Comparison of ENCODE assay signal across 1 cellular context in genomic region chr22:41946360-41947180, GRCh38.
TF ChIP-seq lines count a peak whose summit lies in the region.

A gene with protein sequence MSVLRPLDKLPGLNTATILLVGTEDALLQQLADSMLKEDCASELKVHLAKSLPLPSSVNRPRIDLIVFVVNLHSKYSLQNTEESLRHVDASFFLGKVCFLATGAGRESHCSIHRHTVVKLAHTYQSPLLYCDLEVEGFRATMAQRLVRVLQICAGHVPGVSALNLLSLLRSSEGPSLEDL (minus strand): TSS chr22:41947152. CDS start chr22:41947076, 76 bp downstream.

TF ChIP-seq in HepG2, 621 proteins besides CTCF, POLR2A, EP300 and RAD21 (continued from another document and continues in another):
- TF ChIP-seq, protein P1, sequence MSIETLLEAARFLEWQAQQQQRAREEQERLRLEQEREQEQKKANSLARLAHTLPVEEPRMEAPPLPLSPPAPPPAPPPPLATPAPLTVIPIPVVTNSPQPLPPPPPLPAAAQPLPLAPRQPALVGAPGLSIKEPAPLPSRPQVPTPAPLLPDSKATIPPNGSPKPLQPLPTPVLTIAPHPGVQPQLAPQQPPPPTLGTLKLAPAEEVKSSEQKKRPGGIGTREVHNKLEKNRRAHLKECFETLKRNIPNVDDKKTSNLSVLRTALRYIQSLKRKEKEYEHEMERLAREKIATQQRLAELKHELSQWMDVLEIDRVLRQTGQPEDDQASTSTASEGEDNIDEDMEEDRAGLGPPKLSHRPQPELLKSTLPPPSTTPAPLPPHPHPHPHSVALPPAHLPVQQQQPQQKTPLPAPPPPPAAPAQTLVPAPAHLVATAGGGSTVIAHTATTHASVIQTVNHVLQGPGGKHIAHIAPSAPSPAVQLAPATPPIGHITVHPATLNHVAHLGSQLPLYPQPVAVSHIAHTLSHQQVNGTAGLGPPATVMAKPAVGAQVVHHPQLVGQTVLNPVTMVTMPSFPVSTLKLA (IDR thresholded peaks at IDR 0.05): peak; percentile 76
- TF ChIP-seq ZNF567 (CRISPR knock-in tag; IDR thresholded peaks at IDR 0.05; ENCODE audit: borderline replicate concordance) (no peak), KLF16 (CRISPR knock-in tag; IDR thresholded peaks at IDR 0.05) (peak; percentile 31 to 36; a peak in 1 of 4 replicates), NR2F6 (IDR thresholded peaks at IDR 0.05) (no peak; the same call in 1 of the 2 replicates), NR2F6 (CRISPR knock-in tag; IDR thresholded peaks at IDR 0.05) (0 out of 2 replicates have a peak, but pooled peaks have one; percentile 10), LCORL (IDR thresholded peaks at IDR 0.05) (no peak), LCORL (CRISPR knock-in tag; IDR thresholded peaks at IDR 0.05) (peak; percentile 54; the same call in 1 of the 2 replicates), POGK (CRISPR knock-in tag; conservative IDR thresholded peaks at IDR 0.05) (peak; percentile 79), ZSCAN30 (CRISPR knock-in tag; IDR thresholded peaks at IDR 0.05) (no peak), ZBTB8A (CRISPR knock-in tag; IDR thresholded peaks at IDR 0.05; ENCODE audit: borderline replicate concordance, low read depth) (peak; percentile 93; the same call in 1 of the 2 replicates), ZBTB38 (CRISPR knock-in tag; IDR thresholded peaks at IDR 0.05) (no peak), SAP130 (CRISPR knock-in tag; IDR thresholded peaks at IDR 0.05; ENCODE audit: low read depth) (peak; percentile 99), TFE3 (CRISPR knock-in tag; IDR thresholded peaks at IDR 0.05) (peak; percentile 66; the same call in 1 of the 2 replicates), MBNL3 (CRISPR knock-in tag; conservative IDR thresholded peaks at IDR 0.05) (no peak), TOPORS (CRISPR knock-in tag; IDR thresholded peaks at IDR 0.05) (peak; percentile 52; the same call in 1 of the 2 replicates), THAP9 (CRISPR knock-in tag; IDR thresholded peaks at IDR 0.05; ENCODE audit: borderline replicate concordance) (peak; percentile 73; the same call in 1 of the 2 replicates), ZNF329 (CRISPR knock-in tag; IDR thresholded peaks at IDR 0.05; ENCODE audit: low read depth) (no peak), KLF11 (CRISPR knock-in tag; IDR thresholded peaks at IDR 0.05) (no peak; the same call in 1 of the 2 replicates), ZHX1 (CRISPR knock-in tag; IDR thresholded peaks at IDR 0.05; ENCODE audit: low read depth) (peak; percentile 83; the same call in 1 of the 2 replicates), ZNF274 (CRISPR knock-in tag; IDR thresholded peaks at IDR 0.05) (peak; percentile 47), ZNF761 (CRISPR knock-in tag; conservative IDR thresholded peaks at IDR 0.05) (peak; percentile 95), BATF2 (CRISPR knock-in tag; IDR thresholded peaks at IDR 0.05) (no peak; the same call in none of the 2 replicates), ZNF576 (CRISPR knock-in tag; IDR thresholded peaks at IDR 0.05) (no peak; the same call in 1 of the 2 replicates), ZNF788 (CRISPR knock-in tag; IDR thresholded peaks at IDR 0.05; ENCODE audit: borderline replicate concordance) (peak; percentile 84; the same call in 1 of the 2 replicates), ZNF558 (CRISPR knock-in tag; IDR thresholded peaks at IDR 0.05; ENCODE audit: borderline replicate concordance) (no peak; the same call in none of the 2 replicates), TFDP2 (CRISPR knock-in tag; IDR thresholded peaks at IDR 0.05) (peak; percentile 98), ZNF17 (CRISPR knock-in tag; IDR thresholded peaks at IDR 0.05) (no peak), CREB1 (IDR thresholded peaks at IDR 0.05) (no peak), CREB1 (CRISPR knock-in tag; IDR thresholded peaks at IDR 0.05) (peak; percentile 50; the same call in 1 of the 2 replicates), TGIF2 (CRISPR knock-in tag; IDR thresholded peaks at IDR 0.05) (peak; percentile 58; the same call in 1 of the 2 replicates)
- TF ChIP-seq, protein P2, sequence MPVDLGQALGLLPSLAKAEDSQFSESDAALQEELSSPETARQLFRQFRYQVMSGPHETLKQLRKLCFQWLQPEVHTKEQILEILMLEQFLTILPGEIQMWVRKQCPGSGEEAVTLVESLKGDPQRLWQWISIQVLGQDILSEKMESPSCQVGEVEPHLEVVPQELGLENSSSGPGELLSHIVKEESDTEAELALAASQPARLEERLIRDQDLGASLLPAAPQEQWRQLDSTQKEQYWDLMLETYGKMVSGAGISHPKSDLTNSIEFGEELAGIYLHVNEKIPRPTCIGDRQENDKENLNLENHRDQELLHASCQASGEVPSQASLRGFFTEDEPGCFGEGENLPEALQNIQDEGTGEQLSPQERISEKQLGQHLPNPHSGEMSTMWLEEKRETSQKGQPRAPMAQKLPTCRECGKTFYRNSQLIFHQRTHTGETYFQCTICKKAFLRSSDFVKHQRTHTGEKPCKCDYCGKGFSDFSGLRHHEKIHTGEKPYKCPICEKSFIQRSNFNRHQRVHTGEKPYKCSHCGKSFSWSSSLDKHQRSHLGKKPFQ (CRISPR knock-in tag; IDR thresholded peaks at IDR 0.05; ENCODE audit: insufficient replicate concordance): peak; percentile 29
- TF ChIP-seq, protein P3, sequence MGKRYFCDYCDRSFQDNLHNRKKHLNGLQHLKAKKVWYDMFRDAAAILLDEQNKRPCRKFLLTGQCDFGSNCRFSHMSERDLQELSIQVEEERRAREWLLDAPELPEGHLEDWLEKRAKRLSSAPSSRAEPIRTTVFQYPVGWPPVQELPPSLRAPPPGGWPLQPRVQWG (CRISPR knock-in tag; IDR thresholded peaks at IDR 0.05; ENCODE audit: borderline replicate concordance, low read depth): no peak
- TF ChIP-seq, protein P4, sequence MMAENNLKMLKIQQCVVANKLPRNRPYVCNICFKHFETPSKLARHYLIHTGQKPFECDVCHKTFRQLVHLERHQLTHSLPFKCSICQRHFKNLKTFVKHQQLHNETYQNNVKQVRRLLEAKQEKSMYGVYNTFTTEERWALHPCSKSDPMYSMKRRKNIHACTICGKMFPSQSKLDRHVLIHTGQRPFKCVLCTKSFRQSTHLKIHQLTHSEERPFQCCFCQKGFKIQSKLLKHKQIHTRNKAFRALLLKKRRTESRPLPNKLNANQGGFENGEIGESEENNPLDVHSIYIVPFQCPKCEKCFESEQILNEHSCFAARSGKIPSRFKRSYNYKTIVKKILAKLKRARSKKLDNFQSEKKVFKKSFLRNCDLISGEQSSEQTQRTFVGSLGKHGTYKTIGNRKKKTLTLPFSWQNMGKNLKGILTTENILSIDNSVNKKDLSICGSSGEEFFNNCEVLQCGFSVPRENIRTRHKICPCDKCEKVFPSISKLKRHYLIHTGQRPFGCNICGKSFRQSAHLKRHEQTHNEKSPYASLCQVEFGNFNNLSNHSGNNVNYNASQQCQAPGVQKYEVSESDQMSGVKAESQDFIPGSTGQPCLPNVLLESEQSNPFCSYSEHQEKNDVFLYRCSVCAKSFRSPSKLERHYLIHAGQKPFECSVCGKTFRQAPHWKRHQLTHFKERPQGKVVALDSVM (CRISPR knock-in tag; IDR thresholded peaks at IDR 0.05): peak; percentile 87
- TF ChIP-seq, protein P5, sequence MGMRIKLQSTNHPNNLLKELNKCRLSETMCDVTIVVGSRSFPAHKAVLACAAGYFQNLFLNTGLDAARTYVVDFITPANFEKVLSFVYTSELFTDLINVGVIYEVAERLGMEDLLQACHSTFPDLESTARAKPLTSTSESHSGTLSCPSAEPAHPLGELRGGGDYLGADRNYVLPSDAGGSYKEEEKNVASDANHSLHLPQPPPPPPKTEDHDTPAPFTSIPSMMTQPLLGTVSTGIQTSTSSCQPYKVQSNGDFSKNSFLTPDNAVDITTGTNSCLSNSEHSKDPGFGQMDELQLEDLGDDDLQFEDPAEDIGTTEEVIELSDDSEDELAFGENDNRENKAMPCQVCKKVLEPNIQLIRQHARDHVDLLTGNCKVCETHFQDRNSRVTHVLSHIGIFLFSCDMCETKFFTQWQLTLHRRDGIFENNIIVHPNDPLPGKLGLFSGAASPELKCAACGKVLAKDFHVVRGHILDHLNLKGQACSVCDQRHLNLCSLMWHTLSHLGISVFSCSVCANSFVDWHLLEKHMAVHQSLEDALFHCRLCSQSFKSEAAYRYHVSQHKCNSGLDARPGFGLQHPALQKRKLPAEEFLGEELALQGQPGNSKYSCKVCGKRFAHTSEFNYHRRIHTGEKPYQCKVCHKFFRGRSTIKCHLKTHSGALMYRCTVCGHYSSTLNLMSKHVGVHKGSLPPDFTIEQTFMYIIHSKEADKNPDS (CRISPR knock-in tag; IDR thresholded peaks at IDR 0.05): peak; percentile 70; the same call in 1 of the 2 replicates
